Comparison of ENCODE assay signal across 24 cellular contexts in genomic region chr4:181601118-181601517, GRCh38.
DNase-seq lines count a peak whose midpoint lies in the region; ATAC-seq, FAIRE-seq and TF ChIP-seq lines count a peak whose summit lies in the region.
"Had no signal": no experiment of that assay in that cellular context is flagged by ENCODE, and none has a peak within 500 bp of the region (broad histone marks: within the 10 kb centered on the region; RNA-seq: fewer than 3 reads in every experiment).

No MANE protein-coding gene starts in this region.

- no peak for FAIRE-seq in GM12892 (lab: Jason Lieb, UNC)
- FAIRE-seq: A549 had no signal

- DNase-seq in GM04503 (ENCODE audit: low read depth) (peak; percentile 57), NCI-H226 (peak; percentile 12), fibroblast of peridontal ligament (ENCODE audit: extremely low read depth) (peak; percentile 31), NCI-H1694 (lab: John Stamatoyannopoulos, UW) (no peak), GM12892 (ENCODE audit: insufficient read length) (no peak)
- DNase-seq: C1 segment of cervical spinal cord; CD4-positive, alpha-beta memory T cell; COR-L47; DMS53; GDM1; H9; NCI-H1092; NCI-H1417 treated with DMSO at 0.1 percent for 48 hours; NCI-H187; NCI-H2171 treated with DMSO at 0.1 percent for 48 hours; NCI-H446; NCI-H526; NCI-H82; NK-92 treated with Interleukin-12 subunit alpha and Interleukin-12 subunit beta, amount 100 ng/mL, for 24 hours; PC-3 had no signal

- ATAC-seq in GM19324 (IDR thresholded peaks at IDR 0.05; ENCODE audit: low FRiP score, unreplicated experiment): no peak
- ATAC-seq in HG03521 (IDR thresholded peaks at IDR 0.05; ENCODE audit: unreplicated experiment): no peak
- ATAC-seq: A549, GM23338, PC-3 had no signal

- no peak for TF ChIP-seq POLR2A in GM12892 (IDR thresholded peaks at IDR 0.05; ENCODE audit: low read depth, low read length)

Comparison
In these comparisons a context has a peak if more than half of its experiments do, and no peak if none do; other contexts are left out.
1. DNase-seq: peak in GM04503 (single experiment), NCI-H226 (single experiment) and fibroblast of peridontal ligament (single experiment); none in NCI-H1694 (single experiment) and GM12892 (single experiment).